ENCODE assay signal across 23 cellular contexts in genomic region chr10:122503004-122503403, GRCh38. TPM values are rescaled to one million over a fixed set of nuclear protein-coding genes. Genes with fewer than 3 reads are reported as not detected.
DNase-seq lines count a peak whose midpoint lies in the region; ATAC-seq and TF ChIP-seq lines count a peak whose summit lies in the region.
"Had no signal": no experiment of that assay in that cellular context is flagged by ENCODE, and none has a peak within 500 bp of the region (broad histone marks: within the 10 kb centered on the region; RNA-seq: fewer than 3 reads in every experiment).

No MANE protein-coding gene starts in this region.

- H3K27ac ChIP-seq in temporal lobe (ENCODE audit: low read depth, low read length): peak overlapping the region; percentile 90
- H3K27ac ChIP-seq: 22Rv1, KMS-11 had no signal

- ATAC-seq in HG03108 (IDR thresholded peaks at IDR 0.05; ENCODE audit: unreplicated experiment): no peak

- H3K27ac Mint-ChIP-seq in chondrocyte (ENCODE audit: unreplicated experiment): peak overlapping the region; percentile 32
- peak overlapping the region; percentile 16 for H3K27ac Mint-ChIP-seq in mesothelial cell of epicardium
- H3K27ac Mint-ChIP-seq: CD4-positive, alpha-beta T cell had no signal

- H3K27me3 Mint-ChIP-seq in chondrocyte (ENCODE audit: low read depth) (no peaks in the 10 kb centered on the region), mesothelial cell of epicardium (ENCODE audit: low read depth) (no peaks in the 10 kb centered on the region)
- H3K27me3 Mint-ChIP-seq: CD4-positive, alpha-beta T cell had no signal

- DNase-seq in DMS 273 (lab: John Stamatoyannopoulos, UW; ENCODE audit: unreplicated experiment) (peak; percentile 43), DMS 273 treated with DMSO at 0.1 percent for 48 hours (lab: John Stamatoyannopoulos, UW) (no peak), chondrocyte (ENCODE audit: low spot score) (no peak), mesothelial cell of epicardium (ENCODE audit: low spot score in 2 of 2, unreplicated experiment in 2 of 2) (no peak), NCI-H345 treated with DMSO at 0.1 percent for 48 hours (lab: John Stamatoyannopoulos, UW; ENCODE audit: unreplicated experiment) (no peak), DMS153 (lab: John Stamatoyannopoulos, UW) (no peak)
- DNase-seq: BE2C; CD4-positive, alpha-beta T cell; DMS79 treated with DMSO at 0.1 percent for 48 hours; GDM1; GOT3; NCI-H1436; NCI-H2029; NCI-H2171; NCI-H446 treated with DMSO at 0.1 percent for 48 hours; NCI-H748 treated with DMSO at 0.1 percent for 48 hours; OCI-M1; RPMI8226 had no signal

- H3K36me3 Mint-ChIP-seq in chondrocyte (ENCODE audit: low read depth) (peaks cover 42% of the 10 kb centered on the region), mesothelial cell of epicardium (no peaks in the 10 kb centered on the region)

- H3K4me1 Mint-ChIP-seq in chondrocyte (ENCODE audit: low read depth) (peaks cover 82% of the 10 kb centered on the region), mesothelial cell of epicardium (peaks cover 46% of the 10 kb centered on the region)

- H3K4me3 Mint-ChIP-seq in chondrocyte (ENCODE audit: unreplicated experiment): no peak overlapping the region
- no peak overlapping the region for H3K4me3 Mint-ChIP-seq in mesothelial cell of epicardium
- H3K4me3 Mint-ChIP-seq: CD4-positive, alpha-beta T cell had no signal

- no peak for TF ChIP-seq CTCF in chondrocyte (IDR thresholded peaks at IDR 0.05)
- TF ChIP-seq CTCF in mesothelial cell of epicardium (IDR thresholded peaks at IDR 0.05; ENCODE audit: unreplicated experiment): no peak

- H3K9me3 Mint-ChIP-seq in chondrocyte (ENCODE audit: low read depth) (no peaks in the 10 kb centered on the region), mesothelial cell of epicardium (no peaks in the 10 kb centered on the region)
- H3K9me3 Mint-ChIP-seq: CD4-positive, alpha-beta T cell had no signal

RNA-seq across cellular contexts. Expression of gene HTRA1, which starts 41.7 kb away (rescaled TPM):
- 1,260 to 1,504 TPM (median 1,485 TPM) in 3 replicates for total RNA-seq in chondrocyte
- total RNA-seq in mesothelial cell of epicardium: 12.2 to 13.1 TPM (median 12.5 TPM) in 3 replicates
- total RNA-seq in temporal lobe: 46.7 TPM
- total RNA-seq: CD4-positive, alpha-beta T cell had no signal

RNA-seq across cellular contexts. Expression of gene ARMS2, which starts 48.6 kb away (rescaled TPM):
- 0.62 to 1.1 TPM in 2 of 3 replicates, not detected in the other for total RNA-seq in chondrocyte
- not detected in 3 replicates for total RNA-seq in mesothelial cell of epicardium
- not detected for total RNA-seq in temporal lobe
- total RNA-seq: CD4-positive, alpha-beta T cell; M059J had no signal

RNA-seq across cellular contexts. Expression of gene DMBT1, which starts 57.5 kb away (rescaled TPM):
- total RNA-seq in chondrocyte: 0.13 to 0.34 TPM (median 0.17 TPM) in 3 replicates
- total RNA-seq in mesothelial cell of epicardium: 0.05 TPM in 1 of 3 replicates, not detected in the others
- total RNA-seq in temporal lobe: under 0.01 TPM
- total RNA-seq: CD4-positive, alpha-beta T cell had no signal

Comparison
In these comparisons a context has a peak if more than half of its experiments do, and no peak if none do; other contexts are left out.
1. RNA of gene HTRA1, which starts 41.7 kb away (total RNA-seq): 1,260 to 1,504 TPM in chondrocyte; 46.7 TPM in temporal lobe (single experiment) and 12.2 to 13.1 TPM in mesothelial cell of epicardium; every median in the first group is over 10 times any median in the second.